8 cellular contexts compared by ENCODE assay signal in the genomic region with DNA sequence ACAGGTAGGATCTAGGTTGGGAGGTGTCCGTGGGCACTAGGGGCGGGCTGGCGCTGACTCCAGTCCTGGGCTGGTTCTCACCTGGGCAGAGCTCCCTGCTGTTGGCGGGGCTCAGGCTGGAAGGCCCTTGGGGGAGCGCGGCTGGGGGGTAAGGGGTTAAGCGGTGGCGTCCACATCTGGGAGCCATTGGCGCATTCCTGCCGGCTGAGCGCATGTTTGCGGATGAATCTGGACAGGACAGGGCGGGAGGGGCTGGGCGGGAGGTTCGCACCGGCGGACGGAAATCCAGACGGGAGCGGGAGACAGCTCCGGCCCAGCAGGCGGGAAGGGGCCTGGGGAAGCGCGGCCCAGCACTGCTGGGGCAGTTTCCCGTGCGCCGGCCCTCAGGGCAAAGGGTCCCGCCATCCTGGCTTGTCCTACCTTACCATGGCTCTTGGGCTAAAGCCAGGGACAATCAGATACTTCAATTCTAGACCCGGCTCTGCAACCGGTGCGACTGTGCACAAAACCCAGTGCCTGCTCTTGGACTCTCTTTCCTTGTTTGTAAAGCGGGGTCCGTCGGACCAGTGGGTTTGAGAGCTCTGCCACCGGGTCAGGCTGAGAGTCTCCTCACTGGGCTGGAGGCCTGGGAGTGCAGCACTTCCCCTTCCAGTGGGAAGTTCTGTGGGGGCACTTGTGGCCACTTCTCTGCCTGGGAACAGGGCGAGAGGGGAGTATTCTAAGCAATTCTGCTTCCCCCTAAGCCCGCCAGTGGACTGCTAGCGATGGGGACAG. TPM values are rescaled to one million over a fixed set of nuclear protein-coding genes. Genes with fewer than 3 reads are reported as not detected.
A peak's percentile ranks its signal among the peaks of the same experiment; 100 is the strongest.
DNase-seq lines count a peak whose midpoint lies in the region; ATAC-seq and TF ChIP-seq lines count a peak whose summit lies in the region.

No MANE protein-coding gene starts in this region.

- H3K27me3 ChIP-seq in adrenal gland (no peaks in the 10 kb centered on the region), gastrocnemius medialis (no peaks in the 10 kb centered on the region)

- in situ Hi-C loops in gastrocnemius medialis (cut with MboI; ENCODE audit: low sequenced_read_pairs in 4 of 4) = no loop called here

- ATAC-seq in gastrocnemius medialis (no peak), GM19023 (IDR thresholded peaks at IDR 0.05; ENCODE audit: unreplicated experiment) (no peak)

- intact Hi-C loops in adrenal gland (cut with DNase I) = no loop called here
- intact Hi-C loops in gastrocnemius medialis (cut with DNase I; ENCODE audit: low total_unique reads) = loop anchor here (5.0 to 10.0 kb wide), 2 partner anchors 204 to 302 kb away; a partner anchor contains a TSS

- DNase-seq in AG10803 (ENCODE audit: low read depth) = peak; percentile 87
- peak; percentile 64 for DNase-seq in HT-29 (ENCODE audit: low spot score)
- DNase-seq in adrenal gland = peak in 6 of 7 donors; percentile 49 to 80 (median 64)
- peak in 1 of 2 donors; percentile 62 for DNase-seq in gastrocnemius medialis
- DNase-seq in NCI-H2081 (lab: John Stamatoyannopoulos, UW) = no peak
- DNase-seq in NCI-H345 (lab: John Stamatoyannopoulos, UW) = no peak

- H3K27ac ChIP-seq in adrenal gland (peak overlapping the region in 3 of 5 donors; percentile 25 to 90 (median 84)), gastrocnemius medialis (peak overlapping the region; percentile 95 to 100 (median 98))

- H3K4me1 ChIP-seq in adrenal gland (replicated peaks in 1 of 2) = peaks cover 57 to 93% of the 10 kb centered on the region in 2 donors
- peaks cover 76 to 89% of the 10 kb centered on the region in 2 donors for H3K4me1 ChIP-seq in gastrocnemius medialis

- no peaks in the 10 kb centered on the region for H3K36me3 ChIP-seq in adrenal gland (replicated peaks in 1 of 2)
- H3K36me3 ChIP-seq in gastrocnemius medialis = no peaks in the 10 kb centered on the region

- TF ChIP-seq POLR2A in adrenal gland (IDR thresholded peaks at IDR 0.05) = peak; percentile 9 to 14
- no peak for TF ChIP-seq POLR2A in gastrocnemius medialis (IDR thresholded peaks at IDR 0.05)

- TF ChIP-seq CTCF in AG10803 (conservative IDR thresholded peaks at IDR 0.05; ENCODE audit: low read length) (no peak; the same call in 1 of the 2 replicates), adrenal gland (IDR thresholded peaks at IDR 0.05) (no peak), gastrocnemius medialis (IDR thresholded peaks at IDR 0.05 in 4 of 5, conservative IDR thresholded peaks at IDR 0.05 in 1 of 5) (peak in 1 of 5 experiments; percentile 8)

- H3K4me3 ChIP-seq in AG10803 (ENCODE audit: low read length) (peak overlapping the region; percentile 68), adrenal gland (peak overlapping the region in 1 of 4 donors; percentile 37), iPS-11a (ENCODE audit: low read depth, low read length) (peak overlapping the region; percentile 30), gastrocnemius medialis (peak overlapping the region; percentile 42 to 100 (median 90))

- H3K9me3 ChIP-seq in adrenal gland (replicated peaks in 1 of 3) (no peaks in the 10 kb centered on the region), gastrocnemius medialis (no peaks in the 10 kb centered on the region)

- 28 to 47% (median 38%) methylated on average over 11 to 38 of the region's 38 CpGs for WGBS in adrenal gland, 4 donors

RNA-seq across cellular contexts. Expression of a gene that starts 7.8 kb away (rescaled TPM):
- total RNA-seq in HT-29 (2014; rRNA removed; shearing (Covaris generic)) = 40.0 and 44.5 TPM in 2 replicates
- total RNA-seq in adrenal gland (10 to 100 TPM; 24.8 to 51.8 (median 34.4) TPM), gastrocnemius medialis (10 to 100 TPM; 20.3 to 67.0 (median 48.4) TPM)
- polyA plus RNA-seq in adrenal gland = 10 to 100 TPM; 12.7 to 58.2 (median 26.8) TPM

RNA-seq across cellular contexts. Expression of a gene that starts 29.1 kb away (rescaled TPM):
- 36.2 and 39.8 TPM in 2 replicates for total RNA-seq in HT-29 (2014; rRNA removed; shearing (Covaris generic))
- total RNA-seq in adrenal gland (10 to 100 TPM in 1 of 8 donors, 1 to 10 TPM in 6, under 1 TPM in 1; 0.69 to 12.1 (median 2.5) TPM), gastrocnemius medialis (under 1 TPM in 3 of 4 donors, not detected in 1; 0.27 to 0.75 (median 0.66) TPM)
- polyA plus RNA-seq in adrenal gland = 10 to 100 TPM in 1 of 3 donors, 1 to 10 TPM in 2; 1.0 to 31.3 (median 1.0) TPM

RNA-seq across cellular contexts. Expression of a gene that starts 47.8 kb away (rescaled TPM):
- not detected in 2 replicates for total RNA-seq in HT-29 (2014; rRNA removed; shearing (Covaris generic))
- 1 to 10 TPM; 1.3 to 8.7 (median 1.9) TPM for total RNA-seq in adrenal gland
- polyA plus RNA-seq in adrenal gland = not detected
- total RNA-seq in gastrocnemius medialis = 1 to 10 TPM in 1 of 4 donors, under 1 TPM in 1, not detected in 2; 0.98 to 1.2 TPM

Comparison
In these comparisons a context has a peak if more than half of its experiments do, and no peak if none do; other contexts are left out.
1. DNase-seq: peak in AG10803 (single experiment), HT-29 (single experiment) and adrenal gland (6 of 7); none in NCI-H2081 (0 of 2) and NCI-H345 (single experiment).
2. POLR2A ChIP-seq: peak in adrenal gland (2 of 2); none in gastrocnemius medialis (0 of 2).